Comparison of ENCODE assay signal across 8 cellular contexts in genomic region chr20:31706607-31707257, GRCh38. TPM values are rescaled to one million over a fixed set of nuclear protein-coding genes. Genes with fewer than 3 reads are reported as not detected.
DNase-seq lines count a peak whose midpoint lies in the region; ATAC-seq and TF ChIP-seq lines count a peak whose summit lies in the region.

No MANE protein-coding gene starts in this region.

- peaks cover 100% of the 10 kb centered on the region for H3K79me2 ChIP-seq in GM23338 (replicated peaks; ENCODE audit: insufficient read depth)

- H3K4me3 ChIP-seq in GM23338 (no peak overlapping the region), gastrocnemius medialis (no peak overlapping the region), H7 (ENCODE audit: insufficient read depth, low read depth, low read length) (no peak overlapping the region), brain microvascular endothelial cell (ENCODE audit: low read depth, low read length) (no peak overlapping the region)

- ATAC-seq in GM23338 (no peak), gastrocnemius medialis (no peak)

- H3K27ac Mint-ChIP-seq in GM23338: no peak overlapping the region

- H3K36me3 ChIP-seq in GM23338 (ENCODE audit: insufficient read depth): peaks cover 4% of the 10 kb centered on the region; the same call in 1 of the 2 replicates
- H3K36me3 ChIP-seq in gastrocnemius medialis: peaks cover 0 to 7% of the 10 kb centered on the region in 2 donors
- peaks cover 3% of the 10 kb centered on the region for H3K36me3 ChIP-seq in H7 (replicated peaks; ENCODE audit: control insufficient read depth, insufficient read depth, low read length)
- peaks cover 40% of the 10 kb centered on the region for H3K36me3 ChIP-seq in brain microvascular endothelial cell (replicated peaks)

- intact Hi-C loops in gastrocnemius medialis (cut with DNase I; ENCODE audit: low total_unique reads): no loop called here

- no peaks in the 10 kb centered on the region for H3K9me2 ChIP-seq in GM23338 (ENCODE audit: insufficient read depth)

- DNase-seq in GM23338 (ENCODE audit: low spot score) (no peak), OCI-M2 (lab: John Stamatoyannopoulos, UW; ENCODE audit: unreplicated experiment) (peak; percentile 58), gastrocnemius medialis (peak in 1 of 2 donors; percentile 62), H7 (no peak), GM13976 (ENCODE audit: low spot score) (no peak), brain microvascular endothelial cell (no peak), EL (no peak)

- no peak for TF ChIP-seq POLR2A in gastrocnemius medialis (IDR thresholded peaks at IDR 0.05)

- H3K9me3 Mint-ChIP-seq in GM23338: no peaks in the 10 kb centered on the region

- peaks cover 40% of the 10 kb centered on the region for H3K4me1 Mint-ChIP-seq in GM23338

- H3K27me3 ChIP-seq in GM23338 (ENCODE audit: insufficient read depth) (no peaks in the 10 kb centered on the region), gastrocnemius medialis (no peaks in the 10 kb centered on the region), H7 (ENCODE audit: control insufficient read depth, insufficient read depth, low read length) (no peaks in the 10 kb centered on the region), brain microvascular endothelial cell (replicated peaks) (no peaks in the 10 kb centered on the region)

- peaks cover 34% of the 10 kb centered on the region for H3K36me3 Mint-ChIP-seq in GM23338 (ENCODE audit: low read depth)

- no peaks in the 10 kb centered on the region for H3K9me3 ChIP-seq in gastrocnemius medialis

- H3K27ac ChIP-seq in GM23338 (ENCODE audit: low read depth): peak overlapping the region; percentile 28
- peak overlapping the region; percentile 33 for H3K27ac ChIP-seq in cingulate gyrus (ENCODE audit: low read depth, low read length)
- H3K27ac ChIP-seq in gastrocnemius medialis: peak overlapping the region; percentile 97 to 98 (median 97)
- H3K27ac ChIP-seq in brain microvascular endothelial cell: no peak overlapping the region

- no peak overlapping the region for H2AFZ ChIP-seq in GM23338

- H3K4me2 ChIP-seq in GM23338: no peak overlapping the region

- in situ Hi-C loops in gastrocnemius medialis (cut with MboI; ENCODE audit: low sequenced_read_pairs in 4 of 4) (no loop called here), GM13976 (cut with MboI; ENCODE audit: low sequenced_read_pairs, unreplicated experiment) (no loop called here), brain microvascular endothelial cell (cut with HindIII; ENCODE audit: low pct_ligation_motif_present, low sequenced_read_pairs) (no loop called here)

- peaks cover 3% of the 10 kb centered on the region; the same call in 1 of the 2 replicates for H4K20me1 ChIP-seq in GM23338 (replicated peaks; ENCODE audit: insufficient read depth)

- peaks cover 7% of the 10 kb centered on the region for H3K27me3 Mint-ChIP-seq in GM23338 (ENCODE audit: insufficient read depth, low read depth, poor library complexity)

- no peak overlapping the region for H3K4me3 Mint-ChIP-seq in GM23338

- H3F3A ChIP-seq in GM23338 (replicated peaks; ENCODE audit: low read depth): peaks cover 21% of the 10 kb centered on the region; the same call in 1 of the 2 replicates

- H3K4me1 ChIP-seq in GM23338 (ENCODE audit: insufficient read depth) (peaks cover 38% of the 10 kb centered on the region), gastrocnemius medialis (peaks cover 81 to 86% of the 10 kb centered on the region in 2 donors)

- TF ChIP-seq CTCF in GM23338 (conservative IDR thresholded peaks at IDR 0.05; ENCODE audit: low read depth in 2 of 2) (no peak), gastrocnemius medialis (IDR thresholded peaks at IDR 0.05 in 4 of 5, conservative IDR thresholded peaks at IDR 0.05 in 1 of 5) (no peak), GM13976 (IDR thresholded peaks at IDR 0.05; ENCODE audit: borderline replicate concordance, control extremely low read depth, extremely low read depth, insufficient read depth, missing control alignments) (no peak), brain microvascular endothelial cell (IDR thresholded peaks at IDR 0.05; ENCODE audit: low read depth, low read length, missing control alignments) (no peak)

TF ChIP-seq in GM23338, 12 proteins besides CTCF, POLR2A, EP300 and RAD21:
- TF ChIP-seq, protein P1, sequence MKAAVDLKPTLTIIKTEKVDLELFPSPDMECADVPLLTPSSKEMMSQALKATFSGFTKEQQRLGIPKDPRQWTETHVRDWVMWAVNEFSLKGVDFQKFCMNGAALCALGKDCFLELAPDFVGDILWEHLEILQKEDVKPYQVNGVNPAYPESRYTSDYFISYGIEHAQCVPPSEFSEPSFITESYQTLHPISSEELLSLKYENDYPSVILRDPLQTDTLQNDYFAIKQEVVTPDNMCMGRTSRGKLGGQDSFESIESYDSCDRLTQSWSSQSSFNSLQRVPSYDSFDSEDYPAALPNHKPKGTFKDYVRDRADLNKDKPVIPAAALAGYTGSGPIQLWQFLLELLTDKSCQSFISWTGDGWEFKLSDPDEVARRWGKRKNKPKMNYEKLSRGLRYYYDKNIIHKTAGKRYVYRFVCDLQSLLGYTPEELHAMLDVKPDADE (IDR thresholded peaks at IDR 0.05): no peak
- TF ChIP-seq ZNF114 (CRISPR knock-in tag; IDR thresholded peaks at IDR 0.05) (no peak), CREB1 (CRISPR knock-in tag; IDR thresholded peaks at IDR 0.05; ENCODE audit: low read depth) (no peak)
TF ChIP-seq in GM23338: peak in this region for 0.

RNA-seq across cellular contexts. Expression of gene BCL2L1, which starts 15.9 kb away (rescaled TPM):
- 108 and 110 TPM in 2 replicates for total RNA-seq in GM23338 (2014; rRNA removed; shearing (Covaris generic))
- polyA plus RNA-seq in GM23338 (2016; fragmentation: Nextera tagmentation; extraction: Ambion mirVana): 39.9 and 42.4 TPM in 2 replicates
- 10 to 100 TPM; 41.5 to 87.8 (median 55.3) TPM for total RNA-seq in gastrocnemius medialis
- total RNA-seq in H7 (2014; rRNA removed; shearing (Covaris generic)): 38.5 and 53.6 TPM in 2 replicates

RNA-seq across cellular contexts. Expression of gene TPX2, which starts 32.4 kb away (rescaled TPM):
- 148 and 159 TPM in 2 replicates for total RNA-seq in GM23338 (2014; rRNA removed; shearing (Covaris generic))
- 94.1 and 101 TPM in 2 replicates for polyA plus RNA-seq in GM23338 (2016; fragmentation: Nextera tagmentation; extraction: Ambion mirVana)
- 1 to 10 TPM in 2 of 4 donors, under 1 TPM in 2; 0.46 to 1.9 (median 1.0) TPM for total RNA-seq in gastrocnemius medialis
- total RNA-seq in H7 (2014; rRNA removed; shearing (Covaris generic)): 119 and 157 TPM in 2 replicates

Comparison
In these comparisons a context has a peak if more than half of its experiments do, and no peak if none do; other contexts are left out.
1. RNA of gene TPX2, which starts 32.4 kb away (total RNA-seq): 148 to 159 TPM in GM23338 and 119 to 157 TPM in H7; 0.46 to 1.9 TPM in gastrocnemius medialis; every median in the first group is over 10 times any median in the second.